In the genomic region with DNA sequence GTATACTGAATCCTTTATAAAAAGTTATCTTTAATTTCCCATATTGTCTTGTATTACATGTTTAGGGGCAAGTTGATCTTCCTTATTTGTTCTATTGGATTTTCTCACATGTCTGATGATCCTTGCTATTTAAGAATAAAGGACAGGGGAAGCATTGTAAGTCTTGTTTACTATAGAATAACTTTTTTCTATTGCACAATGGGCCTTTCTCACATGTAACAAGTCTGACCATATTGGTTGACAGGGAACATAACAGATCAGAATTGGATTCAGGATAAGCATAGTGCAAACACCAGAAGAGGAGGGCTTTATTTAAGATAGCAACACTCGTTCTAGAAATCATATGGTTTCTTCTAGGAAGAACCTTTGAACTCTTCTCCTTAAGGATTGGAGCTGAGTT, we compare ENCODE assay signal across 10 cellular contexts.
"Had no signal": no experiment of that assay in that cellular context is flagged by ENCODE, and none has a peak within 500 bp of the region (broad histone marks: within the 10 kb centered on the region; RNA-seq: fewer than 3 reads in every experiment).

No MANE protein-coding gene starts in this region.

- DNase-seq: H7, HFFc6, KG1 had no signal

- H3K27ac ChIP-seq: HL-60 had no signal

- ATAC-seq: GM23338, HCT116, HepG2, K562 had no signal

- H3K9me3 ChIP-seq: HAP-1 had no signal

- H3K4me2 ChIP-seq: GM23338 had no signal

- H3K4me3 ChIP-seq: GM23338, HAP-1, K562 had no signal

- FAIRE-seq: H1, HepG2, K562 had no signal

- H2AFZ ChIP-seq: GM23338 had no signal

- H3K36me3 ChIP-seq: HAP-1 had no signal

- H3K4me1 ChIP-seq: HAP-1 had no signal
